Comparison of ENCODE assay signal across 11 cellular contexts in genomic region chr10:122525788-122526187, GRCh38. TPM values are rescaled to one million over a fixed set of nuclear protein-coding genes. Genes with fewer than 3 reads are reported as not detected.
A peak's percentile ranks its signal among the peaks of the same experiment; 100 is the strongest.
DNase-seq lines count a peak whose midpoint lies in the region; TF ChIP-seq lines count a peak whose summit lies in the region.
"Had no signal": no experiment of that assay in that cellular context is flagged by ENCODE, and none has a peak within 500 bp of the region (broad histone marks: within the 10 kb centered on the region; RNA-seq: fewer than 3 reads in every experiment).

No MANE protein-coding gene starts in this region.

- H3K4me1 Mint-ChIP-seq in endodermal cell (no peaks in the 10 kb centered on the region), nephron progenitor cell (peaks cover 15% of the 10 kb centered on the region)

- no peak overlapping the region for H3K27ac Mint-ChIP-seq in endodermal cell
- H3K27ac Mint-ChIP-seq in nephron progenitor cell, result no peak overlapping the region

- DNase-seq in DMS 273 (lab: John Stamatoyannopoulos, UW; ENCODE audit: unreplicated experiment) (peak; percentile 63), DMS 273 treated with DMSO at 0.1 percent for 48 hours (lab: John Stamatoyannopoulos, UW) (no peak), NCI-H69 (lab: John Stamatoyannopoulos, UW) (peak; percentile 50), endodermal cell (no peak), nephron progenitor cell (no peak), GF-D8 (lab: John Stamatoyannopoulos, UW) (no peak), NCI-H2107 treated with DMSO at 0.1 percent for 48 hours (lab: John Stamatoyannopoulos, UW; ENCODE audit: unreplicated experiment) (no peak), neuronal stem cell (ENCODE audit: low spot score) (no peak)
- DNase-seq: NCI-H1436, SHP77 treated with DMSO at 0.1 percent for 48 hours had no signal

- no peak overlapping the region for H2AFZ ChIP-seq in neuronal stem cell (ENCODE audit: low read length)

- H3K4me3 Mint-ChIP-seq in endodermal cell, result no peak overlapping the region
- H3K4me3 Mint-ChIP-seq in nephron progenitor cell, result no peak overlapping the region

- H3K9me3 ChIP-seq in endodermal cell (ENCODE audit: control insufficient read depth, low read length) (no peaks in the 10 kb centered on the region), neuronal stem cell (replicated peaks in 1 of 2; ENCODE audit: control insufficient read depth in 2 of 2, insufficient read depth in 1 of 2, low read depth in 1 of 2, low read length in 2 of 2) (no peaks in the 10 kb centered on the region)

- H3K36me3 ChIP-seq in endodermal cell (ENCODE audit: control insufficient read depth, insufficient read depth, low read length) (no peaks in the 10 kb centered on the region), neuronal stem cell (replicated peaks in 1 of 2; ENCODE audit: control insufficient read depth in 2 of 2, insufficient read depth in 2 of 2, low read length in 2 of 2) (no peaks in the 10 kb centered on the region)

- no peak overlapping the region for H3K9ac ChIP-seq in endodermal cell (ENCODE audit: extremely low read depth, low read length, poor library complexity, severe bottlenecking)
- H3K9ac ChIP-seq in neuronal stem cell (ENCODE audit: low read depth, low read length, poor library complexity), result no peak overlapping the region

- H3K27me3 Mint-ChIP-seq in endodermal cell (ENCODE audit: insufficient read depth) (peaks cover 51% of the 10 kb centered on the region), nephron progenitor cell (ENCODE audit: low read depth, poor library complexity) (peaks cover 25% of the 10 kb centered on the region)

- no peak overlapping the region for H2BK12ac ChIP-seq in neuronal stem cell (ENCODE audit: low read length)

- no peak overlapping the region for H2BK15ac ChIP-seq in neuronal stem cell (ENCODE audit: low read length)

- no peak overlapping the region for H3K14ac ChIP-seq in neuronal stem cell (ENCODE audit: low read length)

- H4K91ac ChIP-seq in neuronal stem cell (ENCODE audit: low read depth, low read length, poor library complexity), result no peak overlapping the region

- no peak overlapping the region for H3K23ac ChIP-seq in neuronal stem cell (ENCODE audit: low read depth, low read length, poor library complexity)

- H3K4me3 ChIP-seq in endodermal cell (ENCODE audit: low read length) (no peak overlapping the region), neuronal stem cell (ENCODE audit: low read length in 2 of 2) (no peak overlapping the region)

- H3K4ac ChIP-seq in neuronal stem cell (ENCODE audit: low read length), result no peak overlapping the region

- H3K18ac ChIP-seq in neuronal stem cell (ENCODE audit: low read length), result no peak overlapping the region

- no peak overlapping the region for H2AK5ac ChIP-seq in neuronal stem cell (ENCODE audit: low read depth, low read length)

- no peak overlapping the region for H4K8ac ChIP-seq in neuronal stem cell (ENCODE audit: low read depth, low read length)

- H3K36me3 Mint-ChIP-seq in endodermal cell (ENCODE audit: low read depth) (no peaks in the 10 kb centered on the region), nephron progenitor cell (ENCODE audit: low read depth) (no peaks in the 10 kb centered on the region)

- H3K4me2 ChIP-seq in neuronal stem cell (ENCODE audit: insufficient read depth, low read length, poor library complexity, severe bottlenecking), result no peak overlapping the region

- WGBS in endodermal cell (ENCODE audit: insufficient coverage in 1 of 2, insufficient read length in 1 of 2), 2 experiments, result 73 to 78% methylated on average over 3 to 6 of the region's 6 CpGs
- WGBS in neuronal stem cell (ENCODE audit: extremely low coverage in 2 of 2, insufficient read length in 2 of 2, insufficient replicate concordance in 1 of 2), 2 donors, result no CpG with 5 or more reads among the region's 6 CpGs

- H3K27me3 ChIP-seq in endodermal cell (ENCODE audit: control insufficient read depth, insufficient read depth, low read length, poor library complexity, severe bottlenecking), result peaks cover 57% of the 10 kb centered on the region
- peaks cover 0 to 13% (median 0%) of the 10 kb centered on the region in 3 experiments for H3K27me3 ChIP-seq in neuronal stem cell (ENCODE audit: control insufficient read depth in 3 of 3, insufficient read depth in 3 of 3, low read depth in 1 of 3, low read length in 3 of 3)

- H3K27ac ChIP-seq in endodermal cell (ENCODE audit: low read depth, low read length), result no peak overlapping the region
- H3K27ac ChIP-seq in neuronal stem cell (replicated peaks; ENCODE audit: low read length), result no peak overlapping the region
- H3K27ac ChIP-seq: 22Rv1 had no signal

- H3K4me1 ChIP-seq in endodermal cell (ENCODE audit: control insufficient read depth, insufficient read depth, low read length) (no peaks in the 10 kb centered on the region), neuronal stem cell (ENCODE audit: control insufficient read depth in 2 of 2, insufficient read depth in 1 of 2, low read depth in 1 of 2, low read length in 2 of 2) (no peaks in the 10 kb centered on the region)

- H3K79me1 ChIP-seq in neuronal stem cell (ENCODE audit: low read depth, low read length), result no peaks in the 10 kb centered on the region

- peak; percentile 72 for TF ChIP-seq CTCF in endodermal cell (conservative IDR thresholded peaks at IDR 0.05)
- TF ChIP-seq CTCF in nephron progenitor cell (IDR thresholded peaks at IDR 0.05), result peak; percentile 26

- H2BK120ac ChIP-seq in neuronal stem cell (ENCODE audit: low read depth, low read length), result no peak overlapping the region

- H2BK5ac ChIP-seq in neuronal stem cell (ENCODE audit: low read length), result no peak overlapping the region

- peaks cover 3% of the 10 kb centered on the region for H3K9me3 Mint-ChIP-seq in endodermal cell
- peaks cover 3% of the 10 kb centered on the region for H3K9me3 Mint-ChIP-seq in nephron progenitor cell

RNA-seq across cellular contexts. Expression of gene DMBT1, which starts 34.8 kb away (rescaled TPM):
- total RNA-seq in endodermal cell, result not detected
- not detected for polyA plus RNA-seq in endodermal cell (2013, experiment 1 of 2)
- polyA plus RNA-seq in endodermal cell (2013, experiment 2 of 2), result 0.04 TPM
- polyA plus RNA-seq in neuronal stem cell (2013, experiment 1 of 2), result not detected
- not detected for polyA plus RNA-seq in neuronal stem cell (2013, experiment 2 of 2)

Comparison
In these comparisons a context has a peak if more than half of its experiments do, and no peak if none do; other contexts are left out.
1. DNase-seq: peak in DMS 273 (single experiment) and NCI-H69 (single experiment); none in DMS 273 treated with DMSO at 0.1 percent for 48 hours (single experiment), endodermal cell (single experiment), nephron progenitor cell (single experiment), GF-D8 (single experiment), NCI-H2107 treated with DMSO at 0.1 percent for 48 hours (single experiment) and neuronal stem cell (single experiment).